12 cellular contexts compared by ENCODE assay signal in genomic region chr1:170661646-170662411, GRCh38. TPM values are rescaled to one million over a fixed set of nuclear protein-coding genes. Genes with fewer than 3 reads are reported as not detected.
DNase-seq lines count a peak whose midpoint lies in the region; ATAC-seq and TF ChIP-seq lines count a peak whose summit lies in the region.
"Had no signal": no experiment of that assay in that cellular context is flagged by ENCODE, and none has a peak within 500 bp of the region (broad histone marks: within the 10 kb centered on the region; RNA-seq: fewer than 3 reads in every experiment).

No MANE protein-coding gene starts in this region.

- H3K4me3 ChIP-seq in endodermal cell (ENCODE audit: low read length), result peak overlapping the region; percentile 32

- no peaks in the 10 kb centered on the region for H3K9me3 ChIP-seq in endodermal cell (ENCODE audit: control insufficient read depth, low read length)

- peaks cover 8% of the 10 kb centered on the region for H3K4me1 ChIP-seq in endodermal cell (ENCODE audit: control insufficient read depth, insufficient read depth, low read length)

- H3K27me3 ChIP-seq in endodermal cell (ENCODE audit: control insufficient read depth, insufficient read depth, low read length, poor library complexity, severe bottlenecking), result peaks cover 95% of the 10 kb centered on the region

- in situ Hi-C loops in KBM-7 (cut with MboI; ENCODE audit: low pct_unique_long_range_greater_than_20kb, low sequenced_read_pairs), result no loop called here

- no peaks in the 10 kb centered on the region for H3K36me3 ChIP-seq in endodermal cell (ENCODE audit: control insufficient read depth, insufficient read depth, low read length)

- DNase-seq in stimulated activated naive CD8-positive, alpha-beta T cell treated with anti-CD3 and anti-CD28 coated beads, Interleukin-15, amount 100 ng/mL, for 72 hours, result no peak
- no peak for DNase-seq in stimulated activated naive CD8-positive, alpha-beta T cell treated with anti-CD3 and anti-CD28 coated beads, Interleukin-15, Interleukin-2, amounts not matched to agents 100 U/mL and 50 U/mL, for 24 hours
- peak; percentile 80 for DNase-seq in endodermal cell
- DNase-seq in midbrain (lab: John Stamatoyannopoulos, UW), result peak; percentile 18
- DNase-seq in KBM-7, result no peak
- DNase-seq: activated CD4-positive, alpha-beta T cell treated with anti-CD3 and anti-CD28 coated beads for 36 hours; CD8-positive, alpha-beta T cell; NCI-H2081 treated with DMSO at 0.1 percent for 48 hours had no signal

- H3K36me3 Mint-ChIP-seq in endodermal cell (ENCODE audit: low read depth), result no peaks in the 10 kb centered on the region
- H3K36me3 Mint-ChIP-seq: CD8-positive, alpha-beta T cell had no signal

- H3K27me3 Mint-ChIP-seq in stimulated activated naive CD8-positive, alpha-beta T cell treated with anti-CD3 and anti-CD28 coated beads, Interleukin-15, amount 100 ng/mL, for 72 hours, result peaks cover 98% of the 10 kb centered on the region
- peaks cover 94% of the 10 kb centered on the region for H3K27me3 Mint-ChIP-seq in endodermal cell (ENCODE audit: insufficient read depth)

- ATAC-seq in stimulated activated naive CD8-positive, alpha-beta T cell treated with anti-CD3 and anti-CD28 coated beads, Interleukin-15, amount 100 ng/mL, for 72 hours, result no peak
- ATAC-seq in stimulated activated naive CD8-positive, alpha-beta T cell treated with anti-CD3 and anti-CD28 coated beads, Interleukin-15, Interleukin-2, amounts not matched to agents 100 U/mL and 50 U/mL, for 24 hours, result no peak
- ATAC-seq in HG02759 (IDR thresholded peaks at IDR 0.05; ENCODE audit: unreplicated experiment), result no peak
- no peak for ATAC-seq in HG02588 (IDR thresholded peaks at IDR 0.05; ENCODE audit: unreplicated experiment)
- ATAC-seq in HG02884 (IDR thresholded peaks at IDR 0.05; ENCODE audit: unreplicated experiment), result no peak
- ATAC-seq: activated CD4-positive, alpha-beta T cell treated with anti-CD3 and anti-CD28 coated beads for 36 hours; CD8-positive, alpha-beta T cell; HCT116 had no signal

- H3K9me3 Mint-ChIP-seq in stimulated activated naive CD8-positive, alpha-beta T cell treated with anti-CD3 and anti-CD28 coated beads, Interleukin-15, amount 100 ng/mL, for 72 hours, result no peaks in the 10 kb centered on the region
- peaks cover under 1% of the 10 kb centered on the region for H3K9me3 Mint-ChIP-seq in endodermal cell
- H3K9me3 Mint-ChIP-seq: CD8-positive, alpha-beta T cell had no signal

- no peak for TF ChIP-seq CTCF in endodermal cell (conservative IDR thresholded peaks at IDR 0.05)

- no peak overlapping the region for H3K27ac Mint-ChIP-seq in stimulated activated naive CD8-positive, alpha-beta T cell treated with anti-CD3 and anti-CD28 coated beads, Interleukin-15, amount 100 ng/mL, for 72 hours
- H3K27ac Mint-ChIP-seq in endodermal cell, result no peak overlapping the region
- H3K27ac Mint-ChIP-seq: activated CD4-positive, alpha-beta T cell treated with anti-CD3 and anti-CD28 coated beads for 36 hours; CD8-positive, alpha-beta T cell had no signal

- no peak overlapping the region for H3K27ac ChIP-seq in endodermal cell (ENCODE audit: low read depth, low read length)

- no peak overlapping the region for H3K9ac ChIP-seq in endodermal cell (ENCODE audit: extremely low read depth, low read length, poor library complexity, severe bottlenecking)

- H3K4me3 Mint-ChIP-seq in stimulated activated naive CD8-positive, alpha-beta T cell treated with anti-CD3 and anti-CD28 coated beads, Interleukin-15, amount 100 ng/mL, for 72 hours, result peak overlapping the region; percentile 51 to 61
- H3K4me3 Mint-ChIP-seq in endodermal cell, result peak overlapping the region; percentile 46
- H3K4me3 Mint-ChIP-seq: activated CD4-positive, alpha-beta T cell treated with anti-CD3 and anti-CD28 coated beads for 36 hours; CD8-positive, alpha-beta T cell had no signal

- WGBS in endodermal cell (ENCODE audit: insufficient coverage in 1 of 2, insufficient read length in 1 of 2), 2 experiments, result 0 to 1% methylated on average over 3 to 20 of the region's 31 CpGs

- H3K4me1 Mint-ChIP-seq in stimulated activated naive CD8-positive, alpha-beta T cell treated with anti-CD3 and anti-CD28 coated beads, Interleukin-15, amount 100 ng/mL, for 72 hours, result peaks cover 52% of the 10 kb centered on the region
- H3K4me1 Mint-ChIP-seq in endodermal cell, result peaks cover 27% of the 10 kb centered on the region

RNA-seq across cellular contexts. Expression of gene PRRX1, which starts 2.1 kb away (rescaled TPM):
- not detected for total RNA-seq in endodermal cell
- polyA plus RNA-seq in endodermal cell (2013, experiment 1 of 2), result 13.7 TPM
- 14.4 TPM for polyA plus RNA-seq in endodermal cell (2013, experiment 2 of 2)
- total RNA-seq: activated CD4-positive, alpha-beta T cell treated with anti-CD3 and anti-CD28 coated beads for 36 hours; CD8-positive, alpha-beta T cell had no signal

Comparison
In these comparisons a context has a peak if more than half of its experiments do, and no peak if none do; other contexts are left out.
1. DNase-seq: peak in endodermal cell (single experiment) and midbrain (single experiment); none in stimulated activated naive CD8-positive, alpha-beta T cell treated with anti-CD3 and anti-CD28 coated beads, Interleukin-15, amount 100 ng/mL, for 72 hours (0 of 2), stimulated activated naive CD8-positive, alpha-beta T cell treated with anti-CD3 and anti-CD28 coated beads, Interleukin-15, Interleukin-2, amounts not matched to agents 100 U/mL and 50 U/mL, for 24 hours (single experiment) and KBM-7 (single experiment).